ENCODE assay signal across 8 cellular contexts in the genomic region with DNA sequence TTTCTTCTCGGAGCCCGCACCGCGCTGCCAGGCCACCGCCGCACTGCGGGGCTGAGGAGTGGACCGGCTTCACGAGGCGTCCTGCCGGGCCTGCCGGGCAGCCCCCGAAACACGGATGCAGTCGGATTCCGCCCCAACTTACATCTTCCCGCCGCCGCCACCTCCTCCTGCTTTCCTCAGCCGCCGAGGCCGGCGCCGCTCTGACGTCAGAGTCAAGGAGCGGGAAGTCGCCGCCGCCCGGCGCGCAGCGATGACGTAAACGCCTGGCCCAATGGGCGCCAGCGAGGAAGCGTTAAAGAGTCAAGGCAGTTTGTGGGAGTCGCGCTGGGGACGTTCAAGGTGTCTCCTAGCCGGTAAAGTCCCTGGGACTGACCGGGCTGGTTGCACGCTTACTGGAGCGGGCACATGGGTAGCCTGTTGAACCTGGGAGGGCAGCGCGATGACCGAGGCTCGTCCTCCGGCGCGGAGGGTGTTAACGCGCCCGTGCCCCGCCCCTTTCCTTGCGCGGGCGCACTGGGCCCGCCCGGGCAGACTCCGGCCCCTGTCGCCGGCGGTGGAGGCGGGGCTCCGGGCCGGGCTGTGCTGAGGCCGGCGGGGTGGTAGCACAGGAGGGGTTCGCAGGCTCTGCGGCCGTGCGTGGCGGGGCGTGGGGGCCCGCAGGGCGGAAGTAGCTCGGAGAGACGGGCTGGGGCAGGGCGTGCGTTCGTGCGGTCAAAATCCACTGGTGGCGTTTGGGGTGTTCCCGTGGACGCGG. TPM values are rescaled to one million over a fixed set of nuclear protein-coding genes. Genes with fewer than 3 reads are reported as not detected.
DNase-seq lines count a peak whose midpoint lies in the region; TF ChIP-seq lines count a peak whose summit lies in the region.

A gene with protein sequence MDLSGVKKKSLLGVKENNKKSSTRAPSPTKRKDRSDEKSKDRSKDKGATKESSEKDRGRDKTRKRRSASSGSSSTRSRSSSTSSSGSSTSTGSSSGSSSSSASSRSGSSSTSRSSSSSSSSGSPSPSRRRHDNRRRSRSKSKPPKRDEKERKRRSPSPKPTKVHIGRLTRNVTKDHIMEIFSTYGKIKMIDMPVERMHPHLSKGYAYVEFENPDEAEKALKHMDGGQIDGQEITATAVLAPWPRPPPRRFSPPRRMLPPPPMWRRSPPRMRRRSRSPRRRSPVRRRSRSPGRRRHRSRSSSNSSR (minus strand): TSS at position 214 of the 754 bp plus-strand sequence. CDS start 3,483 bp downstream, outside the sequence.

- H3K4me3 Mint-ChIP-seq in activated naive CD4-positive, alpha-beta T cell treated with anti-CD3 and anti-CD28 coated beads for 36 hours: peak within 1 kb of the TSS; percentile 94

- CTCF ChIA-PET in HEK293T (lab: Yijun Ruan, JAX): interaction anchor here (1.1 kb wide), 1 partner anchor 11 kb away, joined by 9 read pairs; no protein-coding TSS in a partner anchor
- CTCF ChIA-PET in activated naive CD4-positive, alpha-beta T cell treated with anti-CD3 and anti-CD28 coated beads for 36 hours (lab: Charles Lee): interaction anchor here (0.9 to 1.5 kb wide), 3 partner anchors 9 to 127 kb away, joined by 3 to 4 read pairs (median 3); no protein-coding TSS in a partner anchor

- peaks cover 27% of the 10 kb centered on the region for H3K36me3 Mint-ChIP-seq in activated naive CD4-positive, alpha-beta T cell treated with anti-CD3 and anti-CD28 coated beads for 36 hours (ENCODE audit: low read depth)

- H3K27me3 Mint-ChIP-seq in activated naive CD4-positive, alpha-beta T cell treated with anti-CD3 and anti-CD28 coated beads for 36 hours (ENCODE audit: low read depth): no peaks in the 10 kb centered on the region

- peaks cover 38% of the 10 kb centered on the region for H3K4me1 Mint-ChIP-seq in activated naive CD4-positive, alpha-beta T cell treated with anti-CD3 and anti-CD28 coated beads for 36 hours (ENCODE audit: low read depth)

- intact Hi-C loops in activated naive CD4-positive, alpha-beta T cell treated with anti-CD3 and anti-CD28 coated beads for 36 hours (cut with micrococcal nuclease): loop anchor here (1.0 to 2.0 kb wide), 8 partner anchors 17 to 484 kb away; a partner anchor contains a TSS

- H3K9me3 Mint-ChIP-seq in activated naive CD4-positive, alpha-beta T cell treated with anti-CD3 and anti-CD28 coated beads for 36 hours: no peaks in the 10 kb centered on the region

- DNase-seq in GM04503 (ENCODE audit: low read depth) (peak; percentile 74), HEK293T (ENCODE audit: extremely low spot score) (peak; percentile 97), MV-4-11 (lab: John Stamatoyannopoulos, UW) (peak; percentile 91), SK-N-DZ (ENCODE audit: low spot score) (peak; percentile 96), germinal center (ENCODE audit: low spot score) (peak; percentile 99), non-pigmented ciliary epithelial cell (ENCODE audit: low read depth) (peak; percentile 56), substantia nigra (lab: John Stamatoyannopoulos, UW) (peak; percentile 57 to 97 (median 92))
- peak; percentile 96 for DNase-seq in activated naive CD4-positive, alpha-beta T cell treated with anti-CD3 and anti-CD28 coated beads for 36 hours

- POLR2A ChIA-PET in HEK293T (lab: Yijun Ruan, JAX): interaction anchor here (0.7 to 2.1 kb wide), 5 partner anchors 11 to 159 kb away, joined by 3 to 18 read pairs (median 5); a partner anchor contains a TSS

- peak within 1 kb of the TSS; percentile 92 for H3K27ac ChIP-seq in substantia nigra (ENCODE audit: low read depth, low read length, poor library complexity, severe bottlenecking)

- H3K27ac Mint-ChIP-seq in activated naive CD4-positive, alpha-beta T cell treated with anti-CD3 and anti-CD28 coated beads for 36 hours: peak within 1 kb of the TSS; percentile 97

TF ChIP-seq in HEK293T, 16 proteins besides CTCF, POLR2A, EP300 and RAD21:
- peak; percentile 91 for TF ChIP-seq ELF4 (IDR thresholded peaks at IDR 0.05)
- peak; percentile 84 for TF ChIP-seq L3MBTL2 (conservative IDR thresholded peaks at IDR 0.05)
- TF ChIP-seq ARNT (IDR thresholded peaks at IDR 0.05): no peak

RNA-seq across cellular contexts. Expression of the gene that starts here (rescaled TPM):
- polyA plus RNA-seq in SK-N-DZ (2014; cell fraction: cytosol; rRNA removed): 429 and 453 TPM in 2 replicates
- 240 and 302 TPM in 2 replicates for polyA plus RNA-seq in SK-N-DZ (2014; cell fraction: nucleus; rRNA removed)
- total RNA-seq in activated naive CD4-positive, alpha-beta T cell treated with anti-CD3 and anti-CD28 coated beads for 36 hours: 100 to 1,000 TPM; 306 to 311 TPM

Comparison
In these comparisons a context has a peak if more than half of its experiments do, and no peak if none do; other contexts are left out.
1. Peak in every context shown above with its lines: DNase-seq and H3K27ac ChIP-seq.